Comparison of ENCODE assay signal across 1 cellular context in genomic region chr3:182392182-182392917, GRCh38.
TF ChIP-seq lines count a peak whose summit lies in the region.

No MANE protein-coding gene starts in this region.

TF ChIP-seq in H1, 55 proteins besides CTCF, POLR2A, EP300 and RAD21:
- no peak for TF ChIP-seq E2F6 (IDR thresholded peaks at IDR 0.05)
- no peak for TF ChIP-seq CHD7 (IDR thresholded peaks at IDR 0.05; ENCODE audit: insufficient replicate concordance, low read length)
- TF ChIP-seq GABPA (IDR thresholded peaks at IDR 0.05; ENCODE audit: borderline replicate concordance, insufficient read depth, low read length) = no peak
- no peak for TF ChIP-seq JUND (IDR thresholded peaks at IDR 0.05; ENCODE audit: low read length)
- no peak for TF ChIP-seq CHD2 (IDR thresholded peaks at IDR 0.05; ENCODE audit: low read length)
- TF ChIP-seq CBX8 (IDR thresholded peaks at IDR 0.05; ENCODE audit: borderline replicate concordance, low read depth, low read length) = no peak
- TF ChIP-seq CEBPB (IDR thresholded peaks at IDR 0.05; ENCODE audit: low read depth, low read length) = no peak
- no peak for TF ChIP-seq BRCA1 (IDR thresholded peaks at IDR 0.05; ENCODE audit: low read depth, low read length)
- no peak for TF ChIP-seq NANOG (IDR thresholded peaks at IDR 0.05; ENCODE audit: insufficient read depth, low read depth, low read length, poor library complexity, severe bottlenecking)
- no peak for TF ChIP-seq POU5F1 (IDR thresholded peaks at IDR 0.05; ENCODE audit: low read depth, low read length)
- no peak for TF ChIP-seq SAP30 (IDR thresholded peaks at IDR 0.05; ENCODE audit: insufficient read depth, insufficient replicate concordance, low read length)
- no peak for TF ChIP-seq SRF (IDR thresholded peaks at IDR 0.05; ENCODE audit: low read depth, low read length)
- no peak for TF ChIP-seq ASH2L (IDR thresholded peaks at IDR 0.05; ENCODE audit: low read length)
- TF ChIP-seq CREB1 (IDR thresholded peaks at IDR 0.05) = no peak
- no peak for TF ChIP-seq USF2 (IDR thresholded peaks at IDR 0.05; ENCODE audit: low read length)
- no peak for TF ChIP-seq NRF1 (IDR thresholded peaks at IDR 0.05; ENCODE audit: low read depth, low read length)
- no peak for TF ChIP-seq SUZ12 (IDR thresholded peaks at IDR 0.05; ENCODE audit: low read length)
